In the genomic region with DNA sequence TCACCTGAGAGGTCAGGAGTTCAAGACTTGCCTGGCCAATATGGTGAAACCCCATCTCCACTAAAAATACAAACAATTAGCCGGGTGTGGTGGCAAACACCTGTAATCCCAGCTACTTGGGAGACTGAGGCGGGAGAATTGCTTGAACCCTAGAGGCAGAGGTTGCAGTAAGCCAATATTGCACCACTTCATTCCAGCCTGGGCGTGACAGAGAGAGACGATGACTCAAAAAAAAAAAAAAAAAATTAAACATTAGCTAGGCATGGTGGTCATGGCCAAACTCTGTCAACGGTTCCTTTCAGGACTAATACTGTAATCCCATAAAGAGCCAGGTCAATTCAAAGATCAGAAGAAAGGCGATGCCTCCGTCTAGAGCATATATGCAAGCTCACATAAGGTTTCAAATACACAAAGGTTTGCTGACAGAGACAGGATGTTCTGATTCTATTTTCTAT, we compare ENCODE assay signal across 1 cellular context.
TF ChIP-seq lines count a peak whose summit lies in the region.

No MANE protein-coding gene starts in this region.

TF ChIP-seq in K562, 482 proteins besides CTCF, POLR2A, EP300 and RAD21:
- TF ChIP-seq CEBPB (tag; IDR thresholded peaks at IDR 0.05) (peak; percentile 58), ZNF384 (IDR thresholded peaks at IDR 0.05; ENCODE audit: low read depth, low read length) (peak; percentile 55), DPF2 (IDR thresholded peaks at IDR 0.05) (0 out of 2 replicates have a peak, but pooled peaks have one; percentile 26), GMEB1 (CRISPR knock-in tag; IDR thresholded peaks at IDR 0.05) (no peak)
